Comparison of ENCODE assay signal across 11 cellular contexts in genomic region chr12:9244894-9245293, GRCh38. TPM values are rescaled to one million over a fixed set of nuclear protein-coding genes. Genes with fewer than 3 reads are reported as not detected.
A peak's percentile ranks its signal among the peaks of the same experiment; 100 is the strongest.
DNase-seq lines count a peak whose midpoint lies in the region; ATAC-seq lines count a peak whose summit lies in the region.
"Had no signal": no experiment of that assay in that cellular context is flagged by ENCODE, and none has a peak within 500 bp of the region (broad histone marks: within the 10 kb centered on the region; RNA-seq: fewer than 3 reads in every experiment).

No MANE protein-coding gene starts in this region.

- peaks cover 2% of the 10 kb centered on the region for H3K27me3 Mint-ChIP-seq in activated T-helper 1 cell treated with anti-CD3 and anti-CD28 coated beads, Interleukin-12 subunit alpha, Interleukin-12 subunit beta, Interleukin-2, Interleukin-4 antibody, amounts not matched to agents 30 ng/mL and 10 ng/mL and 1 ng/mL, durations not matched to agents 14 hours and 24 hours and 36 hours (ENCODE audit: insufficient read depth)

- peaks cover 23% of the 10 kb centered on the region for H3K4me1 Mint-ChIP-seq in activated T-helper 1 cell treated with anti-CD3 and anti-CD28 coated beads, Interleukin-12 subunit alpha, Interleukin-12 subunit beta, Interleukin-2, Interleukin-4 antibody, amounts not matched to agents 30 ng/mL and 10 ng/mL and 1 ng/mL, durations not matched to agents 14 hours and 24 hours and 36 hours (ENCODE audit: low read depth)

- H3K4me3 ChIP-seq in H7 (ENCODE audit: insufficient read depth, low read depth, low read length), result no peak overlapping the region

- peak overlapping the region; percentile 95 for H3K27ac Mint-ChIP-seq in activated T-helper 1 cell treated with anti-CD3 and anti-CD28 coated beads, Interleukin-12 subunit alpha, Interleukin-12 subunit beta, Interleukin-2, Interleukin-4 antibody, amounts not matched to agents 30 ng/mL and 10 ng/mL and 1 ng/mL, durations not matched to agents 14 hours and 24 hours and 36 hours

- DNase-seq in activated T-helper 1 cell treated with anti-CD3 and anti-CD28 coated beads, Interleukin-12 subunit alpha, Interleukin-12 subunit beta, Interleukin-2, Interleukin-4 antibody, amounts not matched to agents 30 ng/mL and 10 ng/mL and 1 ng/mL, durations not matched to agents 14 hours and 24 hours and 36 hours (ENCODE audit: low spot score), result no peak
- peak; percentile 46 to 56 for DNase-seq in stimulated activated CD4-positive, alpha-beta T cell treated with anti-CD3 and anti-CD28 coated beads, Interleukin-2, amount 100 ng/mL, for 48 hours
- DNase-seq in H7 (no peak), NCI-H2081 treated with DMSO at 0.1 percent for 48 hours (lab: John Stamatoyannopoulos, UW) (no peak), ureter (ENCODE audit: low spot score) (no peak), HUDEP-2 (lab: John Stamatoyannopoulos, UW; ENCODE audit: unreplicated experiment in 76 of 76) (no peak)
- DNase-seq: DND-41, mesenchymal stem cell, NCI-H2107 had no signal

- H3K4me3 Mint-ChIP-seq in activated T-helper 1 cell treated with anti-CD3 and anti-CD28 coated beads, Interleukin-12 subunit alpha, Interleukin-12 subunit beta, Interleukin-2, Interleukin-4 antibody, amounts not matched to agents 30 ng/mL and 10 ng/mL and 1 ng/mL, durations not matched to agents 14 hours and 24 hours and 36 hours, result peak overlapping the region; percentile 66

- no peaks in the 10 kb centered on the region for H3K36me3 ChIP-seq in H7 (replicated peaks; ENCODE audit: control insufficient read depth, insufficient read depth, low read length)

- intact Hi-C loops in activated T-helper 1 cell treated with anti-CD3 and anti-CD28 coated beads, Interleukin-12 subunit alpha, Interleukin-12 subunit beta, Interleukin-2, Interleukin-4 antibody, amounts not matched to agents 30 ng/mL and 10 ng/mL and 1 ng/mL, durations not matched to agents 14 hours and 24 hours and 36 hours (cut with micrococcal nuclease), result loop anchor here (1.0 to 10.0 kb wide), 10 partner anchors 32 to 624 kb away; partner anchors contain the start of genes CLEC2B, CLECL1 and M6PR

- H3K36me3 Mint-ChIP-seq in activated T-helper 1 cell treated with anti-CD3 and anti-CD28 coated beads, Interleukin-12 subunit alpha, Interleukin-12 subunit beta, Interleukin-2, Interleukin-4 antibody, amounts not matched to agents 30 ng/mL and 10 ng/mL and 1 ng/mL, durations not matched to agents 14 hours and 24 hours and 36 hours (ENCODE audit: low read depth), result peaks cover 3% of the 10 kb centered on the region

- ATAC-seq in GM18861 (IDR thresholded peaks at IDR 0.05; ENCODE audit: unreplicated experiment), result peak; percentile 65
- ATAC-seq in HG02885 (IDR thresholded peaks at IDR 0.05; ENCODE audit: poor library complexity, unreplicated experiment), result peak; percentile 70

- H3K27me3 ChIP-seq in H7 (ENCODE audit: control insufficient read depth, insufficient read depth, low read length), result no peaks in the 10 kb centered on the region

- H3K9me3 Mint-ChIP-seq in activated T-helper 1 cell treated with anti-CD3 and anti-CD28 coated beads, Interleukin-12 subunit alpha, Interleukin-12 subunit beta, Interleukin-2, Interleukin-4 antibody, amounts not matched to agents 30 ng/mL and 10 ng/mL and 1 ng/mL, durations not matched to agents 14 hours and 24 hours and 36 hours, result peaks cover 3% of the 10 kb centered on the region

RNA-seq across cellular contexts. Expression of gene PZP, which starts 36.7 kb away (rescaled TPM):
- total RNA-seq in activated T-helper 1 cell treated with anti-CD3 and anti-CD28 coated beads, Interleukin-12 subunit alpha, Interleukin-12 subunit beta, Interleukin-2, Interleukin-4 antibody, amounts not matched to agents 30 ng/mL and 10 ng/mL and 1 ng/mL, durations not matched to agents 14 hours and 24 hours and 36 hours, result not detected in 2 replicates
- total RNA-seq in H7 (2014; rRNA removed; shearing (Covaris generic)), result not detected in 2 replicates
- 0.34 TPM for total RNA-seq in ureter

Comparison
In these comparisons a context has a peak if more than half of its experiments do, and no peak if none do; other contexts are left out.
1. DNase-seq: peak in stimulated activated CD4-positive, alpha-beta T cell treated with anti-CD3 and anti-CD28 coated beads, Interleukin-2, amount 100 ng/mL, for 48 hours (2 of 2); none in activated T-helper 1 cell treated with anti-CD3 and anti-CD28 coated beads, Interleukin-12 subunit alpha, Interleukin-12 subunit beta, Interleukin-2, Interleukin-4 antibody, amounts not matched to agents 30 ng/mL and 10 ng/mL and 1 ng/mL, durations not matched to agents 14 hours and 24 hours and 36 hours (single experiment), H7 (single experiment), NCI-H2081 treated with DMSO at 0.1 percent for 48 hours (single experiment), ureter (single experiment) and HUDEP-2 (0 of 76).